In genomic region chr19:39506598-39506943, GRCh38 we compare ENCODE assay signal across 1 cellular context.
TF ChIP-seq lines count a peak whose summit lies in the region.

No MANE protein-coding gene starts in this region.

TF ChIP-seq in K562, 482 proteins besides CTCF, POLR2A, EP300 and RAD21:
- no peak for TF ChIP-seq ZNF121 (CRISPR knock-in tag; conservative IDR thresholded peaks at IDR 0.05)
- TF ChIP-seq ZNF407 (IDR thresholded peaks at IDR 0.05; ENCODE audit: low read depth): 0 out of 2 replicates have a peak, but pooled peaks have one; percentile 14
- peak; percentile 71 for TF ChIP-seq ZNF512 (tag; IDR thresholded peaks at IDR 0.05)
- TF ChIP-seq SAFB2 (IDR thresholded peaks at IDR 0.05; ENCODE audit: borderline replicate concordance, low read depth, low read length, severe bottlenecking): no peak
- 0 out of 2 replicates have a peak, but pooled peaks have one; percentile 9 for TF ChIP-seq ETS1 (conservative IDR thresholded peaks at IDR 0.05; ENCODE audit: control insufficient read depth, low read depth, low read length)
- 0 out of 2 replicates have a peak, but pooled peaks have one; percentile 54 for TF ChIP-seq E2F1 (CRISPR knock-in tag; IDR thresholded peaks at IDR 0.05)
